8 cellular contexts compared by ENCODE assay signal in the genomic region with DNA sequence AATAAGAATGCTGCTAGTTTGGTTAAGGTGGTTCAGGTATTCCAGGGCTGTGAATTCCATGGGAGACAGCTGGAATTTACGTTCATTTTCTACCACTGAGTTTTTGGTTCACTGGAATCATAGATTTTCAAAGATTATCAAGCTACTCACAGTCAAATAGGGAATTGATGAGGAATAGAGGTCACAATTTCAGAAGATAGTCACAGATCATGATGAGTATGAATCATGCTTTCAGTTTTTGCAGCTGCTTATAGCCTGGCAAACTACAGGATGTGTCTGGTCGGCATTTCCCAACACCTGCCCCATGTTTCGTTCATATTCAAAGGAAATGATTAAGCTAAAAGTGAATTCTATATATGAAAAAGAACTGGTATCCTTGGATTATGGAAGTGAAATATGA. TPM values are rescaled to one million over a fixed set of nuclear protein-coding genes. Genes with fewer than 3 reads are reported as not detected.
DNase-seq lines count a peak whose midpoint lies in the region; ATAC-seq lines count a peak whose summit lies in the region.

No MANE protein-coding gene starts in this region.

- DNase-seq in activated CD4-positive, alpha-beta T cell treated with anti-CD3 and anti-CD28 coated beads for 48 hours = peak; percentile 60
- DNase-seq in activated CD4-positive, alpha-beta T cell treated with anti-CD3 and anti-CD28 coated beads for 4 hours = no peak
- DNase-seq in SJCRH30 = peak; percentile 16 to 43
- DNase-seq in ecto neural progenitor cell (ENCODE audit: low spot score) = no peak
- DNase-seq in NCI-H2029 treated with DMSO at 0.1 percent for 48 hours (lab: John Stamatoyannopoulos, UW) = no peak
- DNase-seq in COLO668 (lab: John Stamatoyannopoulos, UW; ENCODE audit: unreplicated experiment) = no peak

- H3K4me3 ChIP-seq in SJCRH30 = no peak overlapping the region
- H3K4me3 ChIP-seq in skeletal muscle satellite cell (ENCODE audit: low read length) = no peak overlapping the region

- H3K36me3 ChIP-seq in SJCRH30 (peaks cover 7% of the 10 kb centered on the region), skeletal muscle satellite cell (ENCODE audit: insufficient read depth, low read length) (no peaks in the 10 kb centered on the region)

- H3K9me3 ChIP-seq in SJCRH30 (replicated peaks) (no peaks in the 10 kb centered on the region), skeletal muscle satellite cell (replicated peaks; ENCODE audit: low read length) (no peaks in the 10 kb centered on the region)

- H3K4me2 ChIP-seq in skeletal muscle satellite cell (ENCODE audit: low read length) = peak overlapping the region; percentile 48

- ATAC-seq in HG02981 (IDR thresholded peaks at IDR 0.05; ENCODE audit: unreplicated experiment) = peak; percentile 94

- peaks cover 19% of the 10 kb centered on the region for H3K4me1 ChIP-seq in SJCRH30
- H3K4me1 ChIP-seq in skeletal muscle satellite cell (ENCODE audit: control insufficient read depth, insufficient read depth, low read length) = peaks cover 30% of the 10 kb centered on the region

- H3K27ac ChIP-seq in SJCRH30 = peak overlapping the region; percentile 51

- H3K9ac ChIP-seq in skeletal muscle satellite cell (ENCODE audit: low read depth, low read length) = peak overlapping the region; percentile 49

- no peaks in the 10 kb centered on the region for H3K27me3 ChIP-seq in SJCRH30
- H3K27me3 ChIP-seq in skeletal muscle satellite cell (ENCODE audit: control insufficient read depth, insufficient read depth, low read length) = no peaks in the 10 kb centered on the region

RNA-seq across cellular contexts. Expression of a gene that starts 58.7 kb away (rescaled TPM):
- 24.2 and 26.8 TPM in 2 replicates for total RNA-seq in SJCRH30 (2014; rRNA removed; shearing (Covaris generic))
- 11.4 and 12.4 TPM in 2 replicates for total RNA-seq in skeletal muscle satellite cell (2012; rRNA removed)

Comparison
In these comparisons a context has a peak if more than half of its experiments do, and no peak if none do; other contexts are left out.
1. DNase-seq: peak in activated CD4-positive, alpha-beta T cell treated with anti-CD3 and anti-CD28 coated beads for 48 hours (single experiment) and SJCRH30 (2 of 2); none in activated CD4-positive, alpha-beta T cell treated with anti-CD3 and anti-CD28 coated beads for 4 hours (0 of 2), ecto neural progenitor cell (single experiment), NCI-H2029 treated with DMSO at 0.1 percent for 48 hours (single experiment) and COLO668 (single experiment).